8 cellular contexts compared by ENCODE assay signal in genomic region chr4:83320548-83320947, GRCh38. TPM values are rescaled to one million over a fixed set of nuclear protein-coding genes. Genes with fewer than 3 reads are reported as not detected.
A peak's percentile ranks its signal among the peaks of the same experiment; 100 is the strongest.
DNase-seq lines count a peak whose midpoint lies in the region; ATAC-seq and TF ChIP-seq lines count a peak whose summit lies in the region.

No MANE protein-coding gene starts in this region.

- ATAC-seq in activated CD4-positive, alpha-beta T cell treated with anti-CD3 and anti-CD28 coated beads for 36 hours, result peak; percentile 82
- ATAC-seq in heart left ventricle, result peak in 3 of 4 donors; percentile 58 to 85 (median 70)
- peak; percentile 96 for ATAC-seq in stimulated activated naive CD8-positive, alpha-beta T cell treated with anti-CD3 and anti-CD28 coated beads, Interleukin-15, amount 100 ng/mL, for 72 hours
- ATAC-seq in GM18873 (IDR thresholded peaks at IDR 0.05; ENCODE audit: low FRiP score, unreplicated experiment), result no peak

- no peaks in the 10 kb centered on the region for H3K9me3 ChIP-seq in heart left ventricle

- H3K36me3 ChIP-seq in heart left ventricle, result no peaks in the 10 kb centered on the region

- CTCF ChIA-PET in activated CD4-positive, alpha-beta T cell treated with anti-CD3 and anti-CD28 coated beads for 36 hours (lab: Charles Lee), result no interaction called here

- peak overlapping the region; percentile 12 for H3K27ac Mint-ChIP-seq in activated CD4-positive, alpha-beta T cell treated with anti-CD3 and anti-CD28 coated beads for 36 hours
- peak overlapping the region in 1 of 2 donors; percentile 15 for H3K27ac Mint-ChIP-seq in stimulated activated naive CD8-positive, alpha-beta T cell treated with anti-CD3 and anti-CD28 coated beads, Interleukin-15, amount 100 ng/mL, for 72 hours

- H3K27me3 ChIP-seq in heart left ventricle, result peaks cover 0 to 2% (median 0%) of the 10 kb centered on the region in 9 donors

- peak; percentile 63 for DNase-seq in activated CD4-positive, alpha-beta T cell treated with anti-CD3 and anti-CD28 coated beads for 36 hours
- DNase-seq in activated CD4-positive, alpha-beta T cell treated with anti-CD3 and anti-CD28 coated beads for 1 hour, result no peak
- DNase-seq in UCSD-AML1 (lab: John Stamatoyannopoulos, UW; ENCODE audit: unreplicated experiment) (peak; percentile 88), heart left ventricle (peak; percentile 50 to 80 (median 69)), NCI-H1092 treated with DMSO at 0.1 percent for 48 hours (lab: John Stamatoyannopoulos, UW) (no peak), NCI-H1105 (lab: John Stamatoyannopoulos, UW) (no peak)
- DNase-seq in stimulated activated naive CD8-positive, alpha-beta T cell treated with anti-CD3 and anti-CD28 coated beads, Interleukin-15, amount 100 ng/mL, for 72 hours, result peak in 1 of 2 donors; percentile 52

- H3K4me3 Mint-ChIP-seq in activated CD4-positive, alpha-beta T cell treated with anti-CD3 and anti-CD28 coated beads for 36 hours, result no peak overlapping the region
- H3K4me3 Mint-ChIP-seq in stimulated activated naive CD8-positive, alpha-beta T cell treated with anti-CD3 and anti-CD28 coated beads, Interleukin-15, amount 100 ng/mL, for 72 hours, result peak overlapping the region in 1 of 2 donors; percentile 20

- no peak for TF ChIP-seq CTCF in heart left ventricle (IDR thresholded peaks at IDR 0.05)

- 42 to 44% (median 42%) methylated on average over 5 of the region's 5 CpGs for WGBS in heart left ventricle, 4 donors

- peak overlapping the region in 1 of 12 donors; percentile 91 for H3K27ac ChIP-seq in heart left ventricle

- intact Hi-C loops in activated CD4-positive, alpha-beta T cell treated with anti-CD3 and anti-CD28 coated beads for 36 hours (cut with DNase I, micrococcal nuclease), result no loop called here
- intact Hi-C loops in heart left ventricle (cut with DNase I), result no loop called here

- H3K4me1 Mint-ChIP-seq in activated CD4-positive, alpha-beta T cell treated with anti-CD3 and anti-CD28 coated beads for 36 hours, result peaks cover 9% of the 10 kb centered on the region
- H3K4me1 Mint-ChIP-seq in stimulated activated naive CD8-positive, alpha-beta T cell treated with anti-CD3 and anti-CD28 coated beads, Interleukin-15, amount 100 ng/mL, for 72 hours, result peaks cover 8% of the 10 kb centered on the region

- POLR2A ChIA-PET in activated CD4-positive, alpha-beta T cell treated with anti-CD3 and anti-CD28 coated beads for 36 hours (lab: Charles Lee), result interaction anchor here (0.6 kb wide), 1 partner anchor 18 kb away, joined by 3 read pairs; no protein-coding TSS in a partner anchor

- H3K4me3 ChIP-seq in heart left ventricle, result no peak overlapping the region

- no peaks in the 10 kb centered on the region for H3K9me3 Mint-ChIP-seq in activated CD4-positive, alpha-beta T cell treated with anti-CD3 and anti-CD28 coated beads for 36 hours (ENCODE audit: low read depth)
- no peaks in the 10 kb centered on the region for H3K9me3 Mint-ChIP-seq in stimulated activated naive CD8-positive, alpha-beta T cell treated with anti-CD3 and anti-CD28 coated beads, Interleukin-15, amount 100 ng/mL, for 72 hours

- no peaks in the 10 kb centered on the region for H3K27me3 Mint-ChIP-seq in activated CD4-positive, alpha-beta T cell treated with anti-CD3 and anti-CD28 coated beads for 36 hours
- H3K27me3 Mint-ChIP-seq in stimulated activated naive CD8-positive, alpha-beta T cell treated with anti-CD3 and anti-CD28 coated beads, Interleukin-15, amount 100 ng/mL, for 72 hours, result no peaks in the 10 kb centered on the region

- TF ChIP-seq POLR2A in heart left ventricle (IDR thresholded peaks at IDR 0.05), result no peak

- peaks cover 25% of the 10 kb centered on the region for H3K36me3 Mint-ChIP-seq in activated CD4-positive, alpha-beta T cell treated with anti-CD3 and anti-CD28 coated beads for 36 hours (ENCODE audit: low read depth)

- H3K4me1 ChIP-seq in heart left ventricle, result peaks cover 0 to 26% (median 0%) of the 10 kb centered on the region in 12 donors

RNA-seq across cellular contexts. Expression of gene HPSE, which starts 14.1 kb away (rescaled TPM):
- total RNA-seq in activated CD4-positive, alpha-beta T cell treated with anti-CD3 and anti-CD28 coated beads for 36 hours, result 10 to 100 TPM; 11.4 TPM
- 1 to 10 TPM in 2 of 9 donors, under 1 TPM in 7; 0.38 to 6.2 (median 0.75) TPM for total RNA-seq in heart left ventricle
- polyA plus RNA-seq in heart left ventricle, result under 1 TPM; 0.15 to 0.37 TPM

RNA-seq across cellular contexts. Expression of gene COQ2, which starts 36.0 kb away (rescaled TPM):
- 10 to 100 TPM; 18.2 to 20.1 TPM for total RNA-seq in activated CD4-positive, alpha-beta T cell treated with anti-CD3 and anti-CD28 coated beads for 36 hours
- 10 to 100 TPM; 18.0 to 26.3 (median 22.9) TPM for total RNA-seq in heart left ventricle
- 10 to 100 TPM; 10.4 to 16.4 TPM for polyA plus RNA-seq in heart left ventricle

Comparison
In these comparisons a context has a peak if more than half of its experiments do, and no peak if none do; other contexts are left out.
1. DNase-seq: peak in activated CD4-positive, alpha-beta T cell treated with anti-CD3 and anti-CD28 coated beads for 36 hours (single experiment), UCSD-AML1 (single experiment) and heart left ventricle (5 of 5); none in activated CD4-positive, alpha-beta T cell treated with anti-CD3 and anti-CD28 coated beads for 1 hour (single experiment), NCI-H1092 treated with DMSO at 0.1 percent for 48 hours (single experiment) and NCI-H1105 (single experiment).